In the genomic region with DNA sequence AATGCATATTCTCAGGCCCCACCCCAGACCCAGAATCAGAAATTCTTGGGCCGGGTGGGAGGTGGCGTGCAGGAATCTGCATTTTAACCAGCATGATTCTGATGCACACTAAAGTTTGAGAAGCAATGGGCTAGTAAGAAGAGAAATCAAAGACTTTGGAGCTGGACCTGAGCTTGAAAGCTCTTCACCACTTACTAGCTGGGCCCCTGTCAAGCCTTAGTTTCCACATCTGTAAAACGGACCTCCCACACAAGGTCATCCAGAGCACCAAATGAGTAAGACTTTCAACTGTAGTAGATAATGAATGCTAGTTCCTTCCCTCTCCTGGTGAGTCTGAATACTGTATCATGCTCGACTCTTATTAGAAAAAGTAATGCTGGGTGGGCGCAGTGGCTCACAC, we compare ENCODE assay signal across 23 cellular contexts.
DNase-seq lines count a peak whose midpoint lies in the region; ATAC-seq and TF ChIP-seq lines count a peak whose summit lies in the region.
"Had no signal": no experiment of that assay in that cellular context is flagged by ENCODE, and none has a peak within 500 bp of the region (broad histone marks: within the 10 kb centered on the region; RNA-seq: fewer than 3 reads in every experiment).

No MANE protein-coding gene starts in this region.

- no peak overlapping the region for H3K27ac Mint-ChIP-seq in endodermal cell
- H3K27ac Mint-ChIP-seq in T-helper 17 cell = no peak overlapping the region
- H3K27ac Mint-ChIP-seq: CD14-positive monocyte; CD4-positive, alpha-beta T cell; CD8-positive, alpha-beta memory T cell; HFFc6 had no signal

- TF ChIP-seq CTCF in GM13976 (IDR thresholded peaks at IDR 0.05; ENCODE audit: borderline replicate concordance, control extremely low read depth, extremely low read depth, insufficient read depth, missing control alignments) = no peak
- no peak for TF ChIP-seq CTCF in endodermal cell (conservative IDR thresholded peaks at IDR 0.05)

- in situ Hi-C loops in GM13976 (cut with MboI; ENCODE audit: low sequenced_read_pairs, unreplicated experiment) = no loop called here

- H3K4me1 Mint-ChIP-seq in endodermal cell (peaks cover 6% of the 10 kb centered on the region), T-helper 17 cell (no peaks in the 10 kb centered on the region)
- H3K4me1 Mint-ChIP-seq: CD14-positive monocyte; CD8-positive, alpha-beta memory T cell had no signal

- H3K27me3 Mint-ChIP-seq in endodermal cell (ENCODE audit: insufficient read depth) (peaks cover 2% of the 10 kb centered on the region), T-helper 17 cell (peaks cover 10% of the 10 kb centered on the region)
- H3K27me3 Mint-ChIP-seq: CD4-positive, alpha-beta T cell had no signal

- H3K4me3 ChIP-seq in endodermal cell (ENCODE audit: low read length) = no peak overlapping the region
- H3K4me3 ChIP-seq: A549; BLaER1 treated with 17β-estradiol and CSF1 and Interleukin-3, amounts not matched to agents 10 nM and 100 nM; HAP-1 had no signal

- H3K27ac ChIP-seq in endodermal cell (ENCODE audit: low read depth, low read length) = no peak overlapping the region
- H3K27ac ChIP-seq: A549; BLaER1 treated with 17β-estradiol and CSF1 and Interleukin-3, amounts not matched to agents 10 nM and 100 nM had no signal

- peaks cover 15% of the 10 kb centered on the region for H3K9me3 ChIP-seq in endodermal cell (ENCODE audit: control insufficient read depth, low read length)
- H3K9me3 ChIP-seq in T-helper 17 cell (ENCODE audit: control insufficient read depth, low read length, poor library complexity, severe bottlenecking) = no peaks in the 10 kb centered on the region
- H3K9me3 ChIP-seq: A549, BE2C, HAP-1 had no signal

- H3K9me3 Mint-ChIP-seq in endodermal cell = peaks cover 22% of the 10 kb centered on the region
- H3K9me3 Mint-ChIP-seq: HFFc6 had no signal

- no peaks in the 10 kb centered on the region for H3K27me3 ChIP-seq in endodermal cell (ENCODE audit: control insufficient read depth, insufficient read depth, low read length, poor library complexity, severe bottlenecking)
- H3K27me3 ChIP-seq: BE2C; BLaER1 treated with 17β-estradiol and CSF1 and Interleukin-3, amounts not matched to agents 10 nM and 100 nM had no signal

- peak; percentile 28 for DNase-seq in GM13976 (ENCODE audit: low spot score)
- peak; percentile 10 for DNase-seq in endodermal cell
- no peak for DNase-seq in T-helper 17 cell
- no peak for DNase-seq in stimulated activated CD4-positive, alpha-beta T cell treated with anti-CD3 and anti-CD28 coated beads, Interleukin-4, amount 100 ng/mL, for 1 hour
- no peak for DNase-seq in stimulated activated CD4-positive, alpha-beta T cell treated with anti-CD3 and anti-CD28 coated beads, Interleukin-4, amount 100 ng/mL, for 24 hours
- DNase-seq: 8988T; ACHN; AML-193; BE2C; CD4-positive, alpha-beta T cell; CD8-positive, alpha-beta memory T cell; DMS 273 treated with DMSO at 0.1 percent for 48 hours; DMS79; EL; GDM1; GOT3; HFFc6 had no signal

- H3K4me1 ChIP-seq in endodermal cell (ENCODE audit: control insufficient read depth, insufficient read depth, low read length) = no peaks in the 10 kb centered on the region
- H3K4me1 ChIP-seq: A549; BE2C; BLaER1 treated with 17β-estradiol and CSF1 and Interleukin-3, amounts not matched to agents 10 nM and 100 nM; HAP-1 had no signal

- WGBS in endodermal cell (ENCODE audit: insufficient coverage in 1 of 2, insufficient read length in 1 of 2), 2 experiments = 92 to 96% methylated on average over 4 to 5 of the region's 5 CpGs

- H3K9ac ChIP-seq in endodermal cell (ENCODE audit: extremely low read depth, low read length, poor library complexity, severe bottlenecking) = no peak overlapping the region
- H3K9ac ChIP-seq: BLaER1 treated with 17β-estradiol and CSF1 and Interleukin-3, amounts not matched to agents 10 nM and 100 nM had no signal

- peaks cover 8% of the 10 kb centered on the region for H3K36me3 Mint-ChIP-seq in endodermal cell (ENCODE audit: low read depth)
- H3K36me3 Mint-ChIP-seq in T-helper 17 cell (ENCODE audit: low read depth) = peaks cover 2% of the 10 kb centered on the region
- H3K36me3 Mint-ChIP-seq: CD14-positive monocyte had no signal

- peaks cover 33% of the 10 kb centered on the region for H3K36me3 ChIP-seq in endodermal cell (ENCODE audit: control insufficient read depth, insufficient read depth, low read length)
- H3K36me3 ChIP-seq: BE2C; BLaER1 treated with 17β-estradiol and CSF1 and Interleukin-3, amounts not matched to agents 10 nM and 100 nM; HAP-1 had no signal

- peak; percentile 43 for ATAC-seq in HG02884 (IDR thresholded peaks at IDR 0.05; ENCODE audit: unreplicated experiment)
- ATAC-seq in T-helper 17 cell = no peak
- no peak for ATAC-seq in GM21360 (IDR thresholded peaks at IDR 0.05; ENCODE audit: unreplicated experiment)
- ATAC-seq: A549 had no signal

- H3K4me3 Mint-ChIP-seq in endodermal cell = no peak overlapping the region
- H3K4me3 Mint-ChIP-seq in T-helper 17 cell = no peak overlapping the region
- H3K4me3 Mint-ChIP-seq: CD14-positive monocyte; CD4-positive, alpha-beta T cell; CD8-positive, alpha-beta memory T cell; HFFc6 had no signal

Comparison
In these comparisons a context has a peak if more than half of its experiments do, and no peak if none do; other contexts are left out.
1. DNase-seq: peak in GM13976 (single experiment) and endodermal cell (single experiment); none in T-helper 17 cell (0 of 3), stimulated activated CD4-positive, alpha-beta T cell treated with anti-CD3 and anti-CD28 coated beads, Interleukin-4, amount 100 ng/mL, for 1 hour (single experiment) and stimulated activated CD4-positive, alpha-beta T cell treated with anti-CD3 and anti-CD28 coated beads, Interleukin-4, amount 100 ng/mL, for 24 hours (single experiment).